Comparison of ENCODE assay signal across 9 cellular contexts in genomic region chr12:104763163-104763805, GRCh38.
DNase-seq lines count a peak whose midpoint lies in the region; ATAC-seq lines count a peak whose summit lies in the region.
"Had no signal": no experiment of that assay in that cellular context is flagged by ENCODE, and none has a peak within 500 bp of the region (broad histone marks: within the 10 kb centered on the region; RNA-seq: fewer than 3 reads in every experiment).

No MANE protein-coding gene starts in this region.

- POLR2A ChIA-PET in activated naive CD8-positive, alpha-beta T cell treated with anti-CD3 and anti-CD28 coated beads, Interleukin-2, amount 10 ng/mL, durations not matched to agents 7 days and 5 days (lab: Charles Lee): interaction anchor here (0.6 kb wide), 1 partner anchor 381 kb away, joined by 3 read pairs; no protein-coding TSS in a partner anchor
- POLR2A ChIA-PET in naive thymus-derived CD8-positive, alpha-beta T cell (lab: Charles Lee): interaction anchor here (0.6 kb wide), 1 partner anchor 77 kb away, joined by 4 read pairs; no protein-coding TSS in a partner anchor

- peak overlapping the region in 1 of 2 donors; percentile 87 for H3K27ac Mint-ChIP-seq in activated naive CD4-positive, alpha-beta T cell treated with anti-CD3 and anti-CD28 coated beads, Interleukin-2, amount 50 U/mL, for 72 hours
- peak overlapping the region; percentile 15 for H3K27ac Mint-ChIP-seq in activated naive CD8-positive, alpha-beta T cell treated with anti-CD3 and anti-CD28 coated beads, Interleukin-2, amount 10 ng/mL, durations not matched to agents 7 days and 5 days
- peak overlapping the region; percentile 19 for H3K27ac Mint-ChIP-seq in stimulated activated naive CD8-positive, alpha-beta T cell treated with anti-CD3 and anti-CD28 coated beads, Interleukin-15, Interleukin-2, amounts not matched to agents 100 ng/mL and 50 ng/mL, for 24 hours
- no peak overlapping the region for H3K27ac Mint-ChIP-seq in naive thymus-derived CD8-positive, alpha-beta T cell

- peaks cover 0 to 19% of the 10 kb centered on the region in 2 donors for H3K36me3 Mint-ChIP-seq in activated naive CD4-positive, alpha-beta T cell treated with anti-CD3 and anti-CD28 coated beads, Interleukin-2, amount 50 U/mL, for 72 hours
- peaks cover 16% of the 10 kb centered on the region for H3K36me3 Mint-ChIP-seq in activated naive CD8-positive, alpha-beta T cell treated with anti-CD3 and anti-CD28 coated beads, Interleukin-2, amount 10 ng/mL, durations not matched to agents 7 days and 5 days
- peaks cover 9% of the 10 kb centered on the region for H3K36me3 Mint-ChIP-seq in stimulated activated naive CD8-positive, alpha-beta T cell treated with anti-CD3 and anti-CD28 coated beads, Interleukin-15, Interleukin-2, amounts not matched to agents 100 ng/mL and 50 ng/mL, for 24 hours (ENCODE audit: low read depth)
- peaks cover 0 to 9% (median 8%) of the 10 kb centered on the region in 3 donors for H3K36me3 Mint-ChIP-seq in naive thymus-derived CD8-positive, alpha-beta T cell

- no peak for DNase-seq in activated naive CD4-positive, alpha-beta T cell treated with anti-CD3 and anti-CD28 coated beads, Interleukin-2, amount 50 U/mL, for 72 hours (ENCODE audit: low spot score in 2 of 2)
- DNase-seq in activated naive CD4-positive, alpha-beta T cell treated with Interleukin-2 at 50 U/mL for 16 hours: no peak
- DNase-seq in Kasumi-1 (lab: John Stamatoyannopoulos, UW) (peak; percentile 31 to 48), NCI-H2029 (lab: John Stamatoyannopoulos, UW) (no peak), NCI-H1417 (lab: John Stamatoyannopoulos, UW) (no peak)
- no peak for DNase-seq in activated naive CD8-positive, alpha-beta T cell treated with anti-CD3 and anti-CD28 coated beads, Interleukin-2, amount 10 ng/mL, durations not matched to agents 7 days and 5 days
- DNase-seq in naive thymus-derived CD8-positive, alpha-beta T cell: no peak
- DNase-seq: NCI-H1694 treated with DMSO at 0.1 percent for 48 hours had no signal

- peak overlapping the region; percentile 10 for H3K4me3 Mint-ChIP-seq in activated naive CD8-positive, alpha-beta T cell treated with anti-CD3 and anti-CD28 coated beads, Interleukin-2, amount 10 ng/mL, durations not matched to agents 7 days and 5 days
- H3K4me3 Mint-ChIP-seq in stimulated activated naive CD8-positive, alpha-beta T cell treated with anti-CD3 and anti-CD28 coated beads, Interleukin-15, Interleukin-2, amounts not matched to agents 100 ng/mL and 50 ng/mL, for 24 hours: no peak overlapping the region
- H3K4me3 Mint-ChIP-seq in naive thymus-derived CD8-positive, alpha-beta T cell: no peak overlapping the region

- no peaks in the 10 kb centered on the region for H3K27me3 Mint-ChIP-seq in activated naive CD8-positive, alpha-beta T cell treated with anti-CD3 and anti-CD28 coated beads, Interleukin-2, amount 10 ng/mL, durations not matched to agents 7 days and 5 days
- no peaks in the 10 kb centered on the region for H3K27me3 Mint-ChIP-seq in stimulated activated naive CD8-positive, alpha-beta T cell treated with anti-CD3 and anti-CD28 coated beads, Interleukin-15, Interleukin-2, amounts not matched to agents 100 ng/mL and 50 ng/mL, for 24 hours
- no peaks in the 10 kb centered on the region for H3K27me3 Mint-ChIP-seq in naive thymus-derived CD8-positive, alpha-beta T cell

- no peaks in the 10 kb centered on the region for H3K9me3 Mint-ChIP-seq in activated naive CD4-positive, alpha-beta T cell treated with anti-CD3 and anti-CD28 coated beads, Interleukin-2, amount 50 U/mL, for 72 hours
- no peaks in the 10 kb centered on the region for H3K9me3 Mint-ChIP-seq in activated naive CD8-positive, alpha-beta T cell treated with anti-CD3 and anti-CD28 coated beads, Interleukin-2, amount 10 ng/mL, durations not matched to agents 7 days and 5 days
- no peaks in the 10 kb centered on the region for H3K9me3 Mint-ChIP-seq in stimulated activated naive CD8-positive, alpha-beta T cell treated with anti-CD3 and anti-CD28 coated beads, Interleukin-15, Interleukin-2, amounts not matched to agents 100 ng/mL and 50 ng/mL, for 24 hours
- no peaks in the 10 kb centered on the region for H3K9me3 Mint-ChIP-seq in naive thymus-derived CD8-positive, alpha-beta T cell

- peak; percentile 84 to 90 for ATAC-seq in activated naive CD4-positive, alpha-beta T cell treated with anti-CD3 and anti-CD28 coated beads, Interleukin-2, amount 50 U/mL, for 72 hours
- ATAC-seq in activated naive CD8-positive, alpha-beta T cell treated with anti-CD3 and anti-CD28 coated beads, Interleukin-2, amount 10 ng/mL, durations not matched to agents 7 days and 5 days (ENCODE audit: low read depth): peak; percentile 36
- no peak for ATAC-seq in naive thymus-derived CD8-positive, alpha-beta T cell

- peaks cover 29% of the 10 kb centered on the region for H3K4me1 Mint-ChIP-seq in activated naive CD8-positive, alpha-beta T cell treated with anti-CD3 and anti-CD28 coated beads, Interleukin-2, amount 10 ng/mL, durations not matched to agents 7 days and 5 days
- peaks cover 28% of the 10 kb centered on the region for H3K4me1 Mint-ChIP-seq in stimulated activated naive CD8-positive, alpha-beta T cell treated with anti-CD3 and anti-CD28 coated beads, Interleukin-15, Interleukin-2, amounts not matched to agents 100 ng/mL and 50 ng/mL, for 24 hours (ENCODE audit: low read depth)
- H3K4me1 Mint-ChIP-seq in naive thymus-derived CD8-positive, alpha-beta T cell: peaks cover 9 to 25% (median 23%) of the 10 kb centered on the region in 4 donors

Comparison
In these comparisons a context has a peak if more than half of its experiments do, and no peak if none do; other contexts are left out.
1. ATAC-seq: peak in activated naive CD4-positive, alpha-beta T cell treated with anti-CD3 and anti-CD28 coated beads, Interleukin-2, amount 50 U/mL, for 72 hours (2 of 2) and activated naive CD8-positive, alpha-beta T cell treated with anti-CD3 and anti-CD28 coated beads, Interleukin-2, amount 10 ng/mL, durations not matched to agents 7 days and 5 days (single experiment); none in naive thymus-derived CD8-positive, alpha-beta T cell (0 of 2).
2. DNase-seq: peak in Kasumi-1 (2 of 2); none in activated naive CD4-positive, alpha-beta T cell treated with anti-CD3 and anti-CD28 coated beads, Interleukin-2, amount 50 U/mL, for 72 hours (0 of 2), activated naive CD4-positive, alpha-beta T cell treated with Interleukin-2 at 50 U/mL for 16 hours (single experiment), activated naive CD8-positive, alpha-beta T cell treated with anti-CD3 and anti-CD28 coated beads, Interleukin-2, amount 10 ng/mL, durations not matched to agents 7 days and 5 days (single experiment), naive thymus-derived CD8-positive, alpha-beta T cell (0 of 10), NCI-H2029 (single experiment) and NCI-H1417 (0 of 3).
3. H3K27ac Mint-ChIP-seq: peak in activated naive CD8-positive, alpha-beta T cell treated with anti-CD3 and anti-CD28 coated beads, Interleukin-2, amount 10 ng/mL, durations not matched to agents 7 days and 5 days (single experiment) and stimulated activated naive CD8-positive, alpha-beta T cell treated with anti-CD3 and anti-CD28 coated beads, Interleukin-15, Interleukin-2, amounts not matched to agents 100 ng/mL and 50 ng/mL, for 24 hours (single experiment); none in naive thymus-derived CD8-positive, alpha-beta T cell (0 of 10).